Comparison of ENCODE assay signal across 8 cellular contexts in genomic region chrX:15789979-15790765, GRCh38. TPM values are rescaled to one million over a fixed set of nuclear protein-coding genes. Genes with fewer than 3 reads are reported as not detected.
A peak's percentile ranks its signal among the peaks of the same experiment; 100 is the strongest.
DNase-seq lines count a peak whose midpoint lies in the region; ATAC-seq and TF ChIP-seq lines count a peak whose summit lies in the region.

TSS of gene ZRSR2 (plus strand) at chrX:15790484. CDS start at chrX:15790496, 12 bp downstream.

- H3K4me3 Mint-ChIP-seq in activated CD4-positive, alpha-beta T cell treated with anti-CD3 and anti-CD28 coated beads, Interleukin-2, amount 10 ng/mL, durations not matched to agents 7 days and 5 days, result no peak within 1 kb of the TSS

- H3K4me3 ChIP-seq in lower leg skin (ENCODE audit: low read depth, poor library complexity, severe bottlenecking), result peak within 1 kb of the TSS; percentile 50

- POLR2A ChIA-PET in activated CD4-positive, alpha-beta T cell treated with anti-CD3 and anti-CD28 coated beads, Interleukin-2, amount 10 ng/mL, durations not matched to agents 7 days and 5 days (lab: Charles Lee), result interaction anchor here (0.8 to 0.9 kb wide), 2 partner anchors 52 to 65 kb away, joined by 3 read pairs; partner anchors contain the start of genes AP1S2 and CA5B

- CTCF ChIA-PET in activated CD4-positive, alpha-beta T cell treated with anti-CD3 and anti-CD28 coated beads, Interleukin-2, amount 10 ng/mL, durations not matched to agents 7 days and 5 days (lab: Charles Lee), result interaction anchor here (0.6 to 1.7 kb wide), 4 partner anchors 26 to 594 kb away, joined by 3 to 6 read pairs (median 4); partner anchors contain the start of gene CA5B

- TF ChIP-seq CTCF in lower leg skin (IDR thresholded peaks at IDR 0.05), result no peak

- no peak for TF ChIP-seq POLR2A in lower leg skin (IDR thresholded peaks at IDR 0.05)

- intact Hi-C loops in lower leg skin (cut with DNase I; ENCODE audit: low total_unique reads), result loop anchor here (10.0 kb wide), 1 partner anchor 105 kb away; no protein-coding TSS in a partner anchor

- peak; percentile 96 for ATAC-seq in GM19324 (IDR thresholded peaks at IDR 0.05; ENCODE audit: low FRiP score, unreplicated experiment)
- ATAC-seq in HG03457 (IDR thresholded peaks at IDR 0.05; ENCODE audit: unreplicated experiment), result peak; percentile 88

- no peak within 1 kb of the TSS for H3K27ac Mint-ChIP-seq in activated CD4-positive, alpha-beta T cell treated with anti-CD3 and anti-CD28 coated beads, Interleukin-2, amount 10 ng/mL, durations not matched to agents 7 days and 5 days

- peaks cover 28% of the 10 kb centered on the region for H3K4me1 Mint-ChIP-seq in activated CD4-positive, alpha-beta T cell treated with anti-CD3 and anti-CD28 coated beads, Interleukin-2, amount 10 ng/mL, durations not matched to agents 7 days and 5 days

- H3K27me3 Mint-ChIP-seq in activated CD4-positive, alpha-beta T cell treated with anti-CD3 and anti-CD28 coated beads, Interleukin-2, amount 10 ng/mL, durations not matched to agents 7 days and 5 days, result no peaks in the 10 kb centered on the region

- H3K9me3 Mint-ChIP-seq in activated CD4-positive, alpha-beta T cell treated with anti-CD3 and anti-CD28 coated beads, Interleukin-2, amount 10 ng/mL, durations not matched to agents 7 days and 5 days, result no peaks in the 10 kb centered on the region

- DNase-seq in C1 segment of cervical spinal cord (lab: John Stamatoyannopoulos, UW), result peak; percentile 37 to 84 (median 76)
- peak; percentile 89 for DNase-seq in NCI-H526 treated with DMSO at 0.1 percent for 48 hours (lab: John Stamatoyannopoulos, UW)
- DNase-seq in activated CD4-positive, alpha-beta T cell treated with anti-CD3 and anti-CD28 coated beads, Interleukin-2, amount 10 ng/mL, durations not matched to agents 7 days and 5 days, result peak; percentile 88
- DNase-seq in dermis microvascular lymphatic vessel endothelial cell (ENCODE audit: low read depth in 2 of 2), result peak; percentile 30 to 74
- DNase-seq in lower leg skin (ENCODE audit: low spot score in 2 of 2), result peak; percentile 64 to 97
- peak; percentile 78 to 85 for DNase-seq in stimulated activated CD4-positive, alpha-beta T cell treated with anti-CD3 and anti-CD28 coated beads, Interleukin-4, amount 100 ng/mL, for 4 hours

- 0 to 1% methylated on average over 29 to 55 of the region's 55 CpGs for WGBS in lower leg skin, 2 donors

- peaks cover 12% of the 10 kb centered on the region for H3K36me3 Mint-ChIP-seq in activated CD4-positive, alpha-beta T cell treated with anti-CD3 and anti-CD28 coated beads, Interleukin-2, amount 10 ng/mL, durations not matched to agents 7 days and 5 days (ENCODE audit: low read depth)

RNA-seq across cellular contexts. Expression of gene ZRSR2, which starts in this region (rescaled TPM):
- total RNA-seq in activated CD4-positive, alpha-beta T cell treated with anti-CD3 and anti-CD28 coated beads, Interleukin-2, amount 10 ng/mL, durations not matched to agents 7 days and 5 days, result 10 to 100 TPM; 16.5 to 17.2 TPM
- total RNA-seq in dermis microvascular lymphatic vessel endothelial cell (1.9 and 2.1 TPM in 2 replicates), lower leg skin (10 to 100 TPM in 1 of 4 donors, 1 to 10 TPM in 3; 1.9 to 11.2 (median 4.6) TPM)

Comparison
In these comparisons a context has a peak if more than half of its experiments do, and no peak if none do; other contexts are left out.
1. Peak in every context shown above with its lines: DNase-seq, ATAC-seq and H3K4me3 ChIP-seq.